8 cellular contexts compared by ENCODE assay signal in the genomic region with DNA sequence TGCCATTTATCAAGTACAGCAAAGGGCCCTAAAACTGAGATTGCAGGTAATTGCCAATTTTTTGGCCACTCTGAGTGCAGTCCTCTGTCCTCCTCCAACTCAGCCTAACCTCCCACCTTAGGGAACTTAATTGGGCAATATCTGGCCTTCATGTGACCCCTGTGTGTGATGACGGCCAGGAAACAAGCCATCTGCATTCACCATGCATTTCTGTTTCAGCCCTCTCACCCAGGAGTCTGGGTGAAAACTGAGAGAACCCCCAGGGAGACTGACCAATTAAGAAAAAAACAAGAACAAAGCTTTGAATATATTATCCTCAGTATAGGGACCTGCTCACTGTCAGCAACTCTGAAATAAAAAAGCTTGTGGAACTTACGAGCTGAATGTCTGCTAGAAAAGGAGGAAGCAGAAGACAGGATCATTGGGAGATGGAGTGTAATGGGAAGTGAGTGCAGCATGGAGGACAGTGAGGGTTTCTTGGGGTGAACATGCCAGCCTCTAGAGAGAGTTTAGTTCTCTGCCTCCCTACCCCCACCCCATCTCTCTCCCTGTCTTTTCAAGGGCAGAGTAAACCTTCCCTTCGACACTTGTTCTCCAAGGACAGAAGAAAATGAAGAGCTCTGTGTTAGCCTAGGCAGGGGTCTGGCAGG.
DNase-seq lines count a peak whose midpoint lies in the region; ATAC-seq, FAIRE-seq and TF ChIP-seq lines count a peak whose summit lies in the region.

No MANE protein-coding gene starts in this region.

- no peak for TF ChIP-seq CTCF in neutrophil (IDR thresholded peaks at IDR 0.05)

- H3K27ac ChIP-seq in caudate nucleus (ENCODE audit: low read depth, low read length) = peak overlapping the region; percentile 84
- peak overlapping the region; percentile 67 for H3K27ac ChIP-seq in neutrophil

- no peaks in the 10 kb centered on the region for H3K36me3 ChIP-seq in neutrophil

- peaks cover 26 to 45% of the 10 kb centered on the region in 2 experiments for H3K4me1 ChIP-seq in neutrophil (ENCODE audit: control insufficient read depth in 1 of 2, insufficient read depth in 1 of 2, low read depth in 1 of 2, low read length in 1 of 2)

- peak; percentile 68 for FAIRE-seq in GM18507 (lab: Jason Lieb, UNC)

- H3K9me3 ChIP-seq in neutrophil = no peaks in the 10 kb centered on the region

- peak; percentile 44 for ATAC-seq in HG03354 (IDR thresholded peaks at IDR 0.05; ENCODE audit: poor library complexity, severe bottlenecking, unreplicated experiment)
- no peak for ATAC-seq in GM21717 (IDR thresholded peaks at IDR 0.05; ENCODE audit: unreplicated experiment)
- ATAC-seq in GM19467 (IDR thresholded peaks at IDR 0.05; ENCODE audit: unreplicated experiment) = no peak

- DNase-seq in GM18507 (ENCODE audit: extremely low spot score, insufficient read length, low read depth) = no peak
- DNase-seq in caudate nucleus (lab: John Stamatoyannopoulos, UW) = no peak
- DNase-seq in activated CD4-positive, alpha-beta T cell treated with anti-CD3 and anti-CD28 coated beads, Interleukin-2, amount 50 U/mL, for 1 hour = no peak
- no peak for DNase-seq in COLO829 (ENCODE audit: low spot score)

- H3K27me3 ChIP-seq in neutrophil = no peaks in the 10 kb centered on the region

- peak overlapping the region in 1 of 2 experiments; percentile 19 for H3K4me3 ChIP-seq in neutrophil (ENCODE audit: low read depth in 1 of 2, low read length in 1 of 2)
